ENCODE assay signal across 8 cellular contexts in genomic region chr6:111072801-111073360, GRCh38.
"Had no signal": no experiment of that assay in that cellular context is flagged by ENCODE, and none has a peak within 500 bp of the region (broad histone marks: within the 10 kb centered on the region; RNA-seq: fewer than 3 reads in every experiment).

No MANE protein-coding gene starts in this region.

- H3K4me1 Mint-ChIP-seq: IgD-negative memory B cell had no signal

- H3K4me3 Mint-ChIP-seq: GM23338, H9, IgD-negative memory B cell had no signal

- H2AFZ ChIP-seq: GM23338 had no signal

- H3K27ac Mint-ChIP-seq: GM23338, H9, IgD-negative memory B cell had no signal

- FAIRE-seq: H1, H54 had no signal

- H3K4me2 ChIP-seq: GM23338 had no signal

- H3K4me3 ChIP-seq: GM23338 had no signal

- H3K9me3 Mint-ChIP-seq: GM23338, H9 had no signal

- H3K27ac ChIP-seq: HL-60 had no signal

- DNase-seq: H9, HCEC 1CT, KG1 had no signal

- ATAC-seq: GM23338 had no signal
